18 cellular contexts compared by ENCODE assay signal in genomic region chr6:4803343-4803744, GRCh38. TPM values are rescaled to one million over a fixed set of nuclear protein-coding genes. Genes with fewer than 3 reads are reported as not detected.
A peak's percentile ranks its signal among the peaks of the same experiment; 100 is the strongest.
DNase-seq lines count a peak whose midpoint lies in the region; ATAC-seq, FAIRE-seq and TF ChIP-seq lines count a peak whose summit lies in the region.
"Had no signal": no experiment of that assay in that cellular context is flagged by ENCODE, and none has a peak within 500 bp of the region (broad histone marks: within the 10 kb centered on the region; RNA-seq: fewer than 3 reads in every experiment).

No MANE protein-coding gene starts in this region.

- H3K9me3 Mint-ChIP-seq in natural killer cell = peaks cover 0 to 2% of the 10 kb centered on the region in 2 donors
- peaks cover 3% of the 10 kb centered on the region for H3K9me3 Mint-ChIP-seq in natural killer cell treated with Interleukin-12 subunit alpha and Interleukin-12 subunit beta and Interleukin-15 and Interleukin-18, amount 100 ng/mL, for 72 hours
- H3K9me3 Mint-ChIP-seq in activated naive CD4-positive, alpha-beta T cell treated with anti-CD3 and anti-CD28 coated beads, Interleukin-2, amount 10 ng/mL, durations not matched to agents 7 days and 5 days = peaks cover 11% of the 10 kb centered on the region
- H3K9me3 Mint-ChIP-seq: activated CD4-positive, alpha-beta memory T cell treated with anti-CD3 and anti-CD28 coated beads, Interleukin-2, amount 10 ng/mL, durations not matched to agents 7 days and 5 days had no signal

- peak overlapping the region; percentile 1; the same call in 1 of the 2 replicates for H3K4me2 ChIP-seq in HepG2 (ENCODE audit: low read depth, low read length)
- H3K4me2 ChIP-seq: PC-9 had no signal

- H3K79me2 ChIP-seq in HepG2 (ENCODE audit: insufficient read depth, low read length) = peaks cover 65% of the 10 kb centered on the region

- TF ChIP-seq EP300 in HepG2 (IDR thresholded peaks at IDR 0.05; ENCODE audit: low read depth in 2 of 2, low read length in 2 of 2) (no peak), HepG2 (CRISPR knock-in tag; IDR thresholded peaks at IDR 0.05; ENCODE audit: borderline replicate concordance) (no peak)

- FAIRE-seq in HepG2 (lab: Jason Lieb, UNC) = no peak
- FAIRE-seq: bronchial epithelial cell had no signal

- TF ChIP-seq CTCF in natural killer cell (IDR thresholded peaks at IDR 0.05) (no peak), HepG2 (CRISPR knock-in tag; IDR thresholded peaks at IDR 0.05) (no peak), thyroid gland (IDR thresholded peaks at IDR 0.05) (no peak)

- no peak for TF ChIP-seq RAD21 in HepG2 (CRISPR knock-in tag; IDR thresholded peaks at IDR 0.05)

- POLR2A ChIA-PET in HepG2 (lab: Yijun Ruan, JAX) = no interaction called here

- no peak overlapping the region for H2AFZ ChIP-seq in HepG2 (ENCODE audit: low read length)
- H2AFZ ChIP-seq: PC-9 had no signal

- H3K9ac ChIP-seq in HepG2 (ENCODE audit: insufficient read depth, low read depth, low read length) = no peak overlapping the region

- no peaks in the 10 kb centered on the region for H3K27me3 ChIP-seq in HepG2 (ENCODE audit: control insufficient read depth in 1 of 2, insufficient read depth in 2 of 2, low read length in 2 of 2)
- no peaks in the 10 kb centered on the region for H3K27me3 ChIP-seq in thyroid gland
- H3K27me3 ChIP-seq: dorsolateral prefrontal cortex, gastrocnemius medialis, neutrophil, stomach, vagina had no signal

- intact Hi-C loops in natural killer cell (cut with micrococcal nuclease) = no loop called here
- intact Hi-C loops in HepG2 (cut with micrococcal nuclease; ENCODE audit: unreplicated experiment) = no loop called here
- intact Hi-C loops in thyroid gland (cut with DNase I) = no loop called here

- 43% methylated on average over 5 of the region's 5 CpGs for whole genome bisulfite sequencing in HepG2 (ENCODE audit: low lambda C conversion rate)
- 75 to 80% methylated on average over 5 of the region's 5 CpGs for WGBS in thyroid gland, 2 donors

- no peak for DNase-seq in natural killer cell
- no peak for DNase-seq in natural killer cell treated with Interleukin-12 subunit alpha and Interleukin-12 subunit beta and Interleukin-15 and Interleukin-18, amount 100 ng/mL, for 72 hours (ENCODE audit: low spot score)
- no peak for DNase-seq in HepG2 (ENCODE audit: low spot score)
- no peak for DNase-seq in activated naive CD4-positive, alpha-beta T cell treated with anti-CD3 and anti-CD28 coated beads, Interleukin-2, amount 10 ng/mL, durations not matched to agents 7 days and 5 days
- DNase-seq in KG1 (lab: John Stamatoyannopoulos, UW) = no peak
- DNase-seq in thyroid gland = no peak
- no peak for DNase-seq in activated CD4-positive, CD25-positive, alpha-beta regulatory T cell treated with anti-CD3 and anti-CD28 coated beads, Interleukin-2, amount 50 U/mL, for 72 hours
- DNase-seq: activated CD4-positive, alpha-beta memory T cell treated with anti-CD3 and anti-CD28 coated beads, Interleukin-2, amount 10 ng/mL, durations not matched to agents 7 days and 5 days; dorsolateral prefrontal cortex; gastrocnemius medialis; NCI-H2081 treated with DMSO at 0.1 percent for 48 hours; NCI-H510A treated with DMSO at 0.1 percent for 48 hours; stomach had no signal

- H3K27me3 Mint-ChIP-seq in natural killer cell (ENCODE audit: low read depth in 2 of 2) = no peaks in the 10 kb centered on the region
- no peaks in the 10 kb centered on the region for H3K27me3 Mint-ChIP-seq in natural killer cell treated with Interleukin-12 subunit alpha and Interleukin-12 subunit beta and Interleukin-15 and Interleukin-18, amount 100 ng/mL, for 72 hours
- no peaks in the 10 kb centered on the region for H3K27me3 Mint-ChIP-seq in activated naive CD4-positive, alpha-beta T cell treated with anti-CD3 and anti-CD28 coated beads, Interleukin-2, amount 10 ng/mL, durations not matched to agents 7 days and 5 days
- H3K27me3 Mint-ChIP-seq: activated CD4-positive, alpha-beta memory T cell treated with anti-CD3 and anti-CD28 coated beads, Interleukin-2, amount 10 ng/mL, durations not matched to agents 7 days and 5 days had no signal

- CTCF ChIA-PET in HepG2 (lab: Yijun Ruan, JAX; ENCODE audit: low intra/inter-chr PET ratio, low total read pairs) = no interaction called here
- CTCF ChIA-PET in activated naive CD4-positive, alpha-beta T cell treated with anti-CD3 and anti-CD28 coated beads, Interleukin-2, amount 10 ng/mL, durations not matched to agents 7 days and 5 days (lab: Charles Lee) = no interaction called here

- H3K27ac ChIP-seq in HepG2 (ENCODE audit: extremely low read length, insufficient read depth, low read length) = no peak overlapping the region
- no peak overlapping the region for H3K27ac ChIP-seq in thyroid gland
- H3K27ac ChIP-seq: gastrocnemius medialis, neutrophil, PC-9, stomach, vagina had no signal

- in situ Hi-C loops in HepG2 (cut with HindIII; ENCODE audit: extremely low pct_ligation_motif_present, low pct_unique_long_range_greater_than_20kb) = no loop called here

- H3K36me3 ChIP-seq in HepG2 (replicated peaks in 1 of 2; ENCODE audit: control insufficient read depth in 1 of 2, insufficient read depth in 2 of 2, low read length in 2 of 2) (no peaks in the 10 kb centered on the region), thyroid gland (no peaks in the 10 kb centered on the region)
- H3K36me3 ChIP-seq: gastrocnemius medialis, neutrophil, stomach, vagina had no signal

- H3K4me1 ChIP-seq in HepG2 (ENCODE audit: insufficient read depth, low read length) = peaks cover 46% of the 10 kb centered on the region
- H3K4me1 ChIP-seq in thyroid gland = peaks cover 10 to 14% of the 10 kb centered on the region in 2 donors

- H3K36me3 Mint-ChIP-seq in natural killer cell = no peaks in the 10 kb centered on the region
- H3K36me3 Mint-ChIP-seq in natural killer cell treated with Interleukin-12 subunit alpha and Interleukin-12 subunit beta and Interleukin-15 and Interleukin-18, amount 100 ng/mL, for 72 hours = peaks cover 9% of the 10 kb centered on the region
- H3K36me3 Mint-ChIP-seq in activated naive CD4-positive, alpha-beta T cell treated with anti-CD3 and anti-CD28 coated beads, Interleukin-2, amount 10 ng/mL, durations not matched to agents 7 days and 5 days = peaks cover 6% of the 10 kb centered on the region

- TF ChIP-seq POLR2A in HepG2 (IDR thresholded peaks at IDR 0.05; ENCODE audit: insufficient read depth in 1 of 2, low read depth in 2 of 2, low read length in 2 of 2) (no peak), thyroid gland (IDR thresholded peaks at IDR 0.05) (no peak)

- ATAC-seq in natural killer cell = no peak
- no peak for ATAC-seq in natural killer cell treated with Interleukin-12 subunit alpha and Interleukin-12 subunit beta and Interleukin-15 and Interleukin-18, amount 100 ng/mL, for 72 hours
- ATAC-seq in SK-N-SH treated with all-trans-retinoic acid at 6 μM for 48 hours = peak; percentile 18; the same call in 1 of the 3 replicates
- ATAC-seq in HepG2 = no peak
- ATAC-seq: gastrocnemius medialis had no signal

- no peak overlapping the region for H3K4me3 ChIP-seq in HepG2 (replicated peaks in 1 of 3; ENCODE audit: insufficient read depth in 1 of 3, low read depth in 2 of 3, low read length in 3 of 3)
- H3K4me3 ChIP-seq in thyroid gland (replicated peaks in 1 of 3) = no peak overlapping the region
- H3K4me3 ChIP-seq: dorsolateral prefrontal cortex, gastrocnemius medialis, PC-9, stomach, vagina had no signal

- peaks cover 86 to 88% of the 10 kb centered on the region in 2 donors for H3K4me1 Mint-ChIP-seq in natural killer cell
- peaks cover 63 to 81% of the 10 kb centered on the region in 2 donors for H3K4me1 Mint-ChIP-seq in natural killer cell treated with Interleukin-12 subunit alpha and Interleukin-12 subunit beta and Interleukin-15 and Interleukin-18, amount 100 ng/mL, for 72 hours (ENCODE audit: low read depth in 2 of 2)
- peaks cover 23% of the 10 kb centered on the region for H3K4me1 Mint-ChIP-seq in activated naive CD4-positive, alpha-beta T cell treated with anti-CD3 and anti-CD28 coated beads, Interleukin-2, amount 10 ng/mL, durations not matched to agents 7 days and 5 days

- H3K9me3 ChIP-seq in HepG2 (ENCODE audit: low read length) = no peaks in the 10 kb centered on the region
- H3K9me3 ChIP-seq in thyroid gland = no peaks in the 10 kb centered on the region
- H3K9me3 ChIP-seq: gastrocnemius medialis, neutrophil, vagina had no signal

- H4K20me1 ChIP-seq in HepG2 (ENCODE audit: insufficient read depth, low read length) = peaks cover 44% of the 10 kb centered on the region

- H3K4me3 Mint-ChIP-seq in natural killer cell = peak overlapping the region; percentile 49
- H3K4me3 Mint-ChIP-seq in natural killer cell treated with Interleukin-12 subunit alpha and Interleukin-12 subunit beta and Interleukin-15 and Interleukin-18, amount 100 ng/mL, for 72 hours = no peak overlapping the region
- no peak overlapping the region for H3K4me3 Mint-ChIP-seq in activated naive CD4-positive, alpha-beta T cell treated with anti-CD3 and anti-CD28 coated beads, Interleukin-2, amount 10 ng/mL, durations not matched to agents 7 days and 5 days
- H3K4me3 Mint-ChIP-seq: activated CD4-positive, alpha-beta memory T cell treated with anti-CD3 and anti-CD28 coated beads, Interleukin-2, amount 10 ng/mL, durations not matched to agents 7 days and 5 days had no signal

- BruUV-seq in HepG2 (replicated peaks; lab: Mats Ljungman, UMichigan) = no TSS peak

- H3K27ac Mint-ChIP-seq in natural killer cell = peak overlapping the region; percentile 57 to 83
- H3K27ac Mint-ChIP-seq in natural killer cell treated with Interleukin-12 subunit alpha and Interleukin-12 subunit beta and Interleukin-15 and Interleukin-18, amount 100 ng/mL, for 72 hours = peak overlapping the region in 1 of 2 donors; percentile 57
- no peak overlapping the region for H3K27ac Mint-ChIP-seq in activated naive CD4-positive, alpha-beta T cell treated with anti-CD3 and anti-CD28 coated beads, Interleukin-2, amount 10 ng/mL, durations not matched to agents 7 days and 5 days
- H3K27ac Mint-ChIP-seq: activated CD4-positive, alpha-beta memory T cell treated with anti-CD3 and anti-CD28 coated beads, Interleukin-2, amount 10 ng/mL, durations not matched to agents 7 days and 5 days had no signal

RNA-seq across cellular contexts. Expression of gene CDYL, which starts 27.1 kb away (rescaled TPM):
- total RNA-seq in natural killer cell (100 to 1,000 TPM in 1 of 3 donors, 10 to 100 TPM in 2; 81.3 to 101 (median 83.8) TPM), HepG2 (2016; rRNA removed; fragmentation: Illumina TruSeq; extraction: Trizol) (52.8 and 105 TPM in 2 replicates), thyroid gland (10 to 100 TPM; 22.6 to 61.4 (median 43.7) TPM)
- 10 to 100 TPM; 52.5 to 58.7 TPM for total RNA-seq in natural killer cell treated with Interleukin-12 subunit alpha and Interleukin-12 subunit beta and Interleukin-15 and Interleukin-18, amount 100 ng/mL, for 72 hours
- total RNA-seq in HepG2 (2016; cell fraction: cytosol; rRNA removed; fragmentation: Illumina TruSeq; extraction: Trizol; ENCODE audit: low read depth) = 1,210 and 1,368 TPM in 2 replicates
- total RNA-seq in HepG2 (2016; cell fraction: insoluble cytoplasmic fraction; rRNA removed; fragmentation: Illumina TruSeq; extraction: Trizol) = 56.4 and 106 TPM in 2 replicates
- total RNA-seq in HepG2 (2016; cell fraction: membrane; rRNA removed; fragmentation: Illumina TruSeq; extraction: Trizol) = 414 and 455 TPM in 2 replicates
- total RNA-seq in HepG2 (2016; cell fraction: nucleus; rRNA removed; fragmentation: Illumina TruSeq; extraction: Trizol) = 38.9 and 41.7 TPM in 2 replicates
- 22.8 and 23.6 TPM in 2 replicates for polyA plus RNA-seq in HepG2 (2011; rRNA removed)
- 14.1 and 17.2 TPM in 2 replicates for polyA plus RNA-seq in HepG2 (2011; cell fraction: cytosol; rRNA removed)
- polyA plus RNA-seq in HepG2 (2011; cell fraction: nucleus; rRNA removed) = 16.4 and 18.2 TPM in 2 replicates
- 14.2 and 14.9 TPM in 2 replicates for polyA plus RNA-seq in HepG2 (2012)
- 3.8 and 5.1 TPM in 2 replicates for polyA plus RNA-seq in HepG2 (2016; cell fraction: cytosol; fragmentation: Illumina TruSeq; extraction: Trizol; ENCODE audit: low read depth)
- 16.2 and 19.7 TPM in 2 replicates for polyA plus RNA-seq in HepG2 (2016; cell fraction: insoluble cytoplasmic fraction; fragmentation: Illumina TruSeq; extraction: Trizol; ENCODE audit: low read depth)
- polyA plus RNA-seq in HepG2 (2016; cell fraction: membrane; fragmentation: Illumina TruSeq; extraction: Trizol; ENCODE audit: low read depth) = 9.3 and 9.9 TPM in 2 replicates
- polyA plus RNA-seq in HepG2 (2016; cell fraction: nucleus; fragmentation: Illumina TruSeq; extraction: Trizol; ENCODE audit: insufficient read depth, low read depth) = 16.1 and 21.7 TPM in 2 replicates
- polyA minus RNA-seq in HepG2 (2011; rRNA and poly(A)+ RNA removed; ENCODE audit: low replicate concordance) = 28.9 and 29.6 TPM in 2 replicates
- 59.2 and 78.5 TPM in 2 replicates for polyA minus RNA-seq in HepG2 (2011; cell fraction: cytosol; rRNA and poly(A)+ RNA removed)
- 26.9 and 40.7 TPM in 2 replicates for polyA minus RNA-seq in HepG2 (2011; cell fraction: nucleus; rRNA and poly(A)+ RNA removed)
